20 cellular contexts compared by ENCODE assay signal in the genomic region with DNA sequence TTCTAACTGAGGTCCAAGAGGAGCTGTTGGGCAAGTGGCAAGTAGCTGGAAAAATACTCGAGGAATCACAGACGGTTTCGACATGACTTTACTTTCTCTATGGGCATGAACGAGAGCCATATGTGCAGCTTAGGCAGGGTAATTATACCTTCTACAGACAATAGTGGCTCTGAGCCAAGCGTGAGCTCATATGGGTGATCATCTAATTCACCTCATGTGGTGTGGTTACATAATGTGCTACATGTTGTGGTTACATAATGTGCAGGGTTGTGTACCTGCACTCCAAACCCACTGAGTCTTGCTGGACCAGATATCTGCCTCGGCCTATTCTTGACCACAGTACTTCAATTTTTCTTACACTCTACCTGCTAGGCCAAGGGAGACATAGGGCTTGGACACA.
"Had no signal": no experiment of that assay in that cellular context is flagged by ENCODE, and none has a peak within 500 bp of the region (broad histone marks: within the 10 kb centered on the region; RNA-seq: fewer than 3 reads in every experiment).

No MANE protein-coding gene starts in this region.

- H3K27me3 ChIP-seq: adrenal gland, esophagus squamous epithelium, gastrocnemius medialis, hepatocyte, right atrium auricular region, transverse colon had no signal

- DNase-seq: activated CD4-positive, alpha-beta T cell treated with anti-CD3 and anti-CD28 coated beads, Interleukin-2, amount 10 ng/mL, durations not matched to agents 24 days and 14 days; activated CD8-positive, alpha-beta memory T cell treated with anti-CD3 and anti-CD28 coated beads for 24 hours; activated naive CD4-positive, alpha-beta T cell treated with anti-CD3 and anti-CD28 coated beads, Interleukin-2, amount 50 U/mL, for 16 hours; adrenal gland; esophagus squamous epithelium; gastrocnemius medialis; kidney; left ventricle myocardium inferior; mesenchymal stem cell; nucleus accumbens; stimulated activated naive B cell treated with anti-CD40 and anti-IgM and Interleukin-4, amounts not matched to agents 10 μg/mL and 1 μg/mL and 100 μg/mL, for 72 hours; substantia nigra; transverse colon had no signal

- H3K27ac ChIP-seq: adrenal gland, esophagus squamous epithelium, gastrocnemius medialis, hepatocyte, left ventricle myocardium inferior, right atrium auricular region, transverse colon had no signal

- H3K4me3 Mint-ChIP-seq: activated CD4-positive, alpha-beta T cell treated with anti-CD3 and anti-CD28 coated beads, Interleukin-2, amount 10 ng/mL, durations not matched to agents 24 days and 14 days; natural killer cell treated with Interleukin-12 subunit alpha and Interleukin-12 subunit beta and Interleukin-15 and Interleukin-18, amount 100 ng/mL, for 72 hours; stimulated activated naive B cell treated with anti-CD40 and anti-IgM and Interleukin-4, amounts not matched to agents 10 μg/mL and 1 μg/mL and 100 μg/mL, for 72 hours; WTC11 had no signal

- H2AFZ ChIP-seq: hepatocyte had no signal

- FAIRE-seq: colon, kidney had no signal

- H3K4me3 ChIP-seq: adrenal gland, esophagus squamous epithelium, gastrocnemius medialis, hepatocyte, left ventricle myocardium inferior, right atrium auricular region, smooth muscle cell, transverse colon had no signal

- H3K36me3 Mint-ChIP-seq: natural killer cell treated with Interleukin-12 subunit alpha and Interleukin-12 subunit beta and Interleukin-15 and Interleukin-18, amount 100 ng/mL, for 72 hours; stimulated activated naive B cell treated with anti-CD40 and anti-IgM and Interleukin-4, amounts not matched to agents 10 μg/mL and 1 μg/mL and 100 μg/mL, for 72 hours had no signal

- H3K9me3 ChIP-seq: adrenal gland, gastrocnemius medialis, left ventricle myocardium inferior, right atrium auricular region, transverse colon had no signal

- ATAC-seq: gastrocnemius medialis; natural killer cell treated with Interleukin-12 subunit alpha and Interleukin-12 subunit beta and Interleukin-15 and Interleukin-18, amount 100 ng/mL, for 72 hours; WTC11 had no signal

- H3K27ac Mint-ChIP-seq: activated CD4-positive, alpha-beta T cell treated with anti-CD3 and anti-CD28 coated beads, Interleukin-2, amount 10 ng/mL, durations not matched to agents 24 days and 14 days; activated T-helper 2 cell treated with anti-CD3 and anti-CD28 coated beads, Interferon-gamma antibody, Interleukin-2, Interleukin-4, amounts not matched to agents 10 μg/mL and 5 μg/mL and 100 μg/mL, durations not matched to agents 14 hours and 24 hours and 36 hours; natural killer cell treated with Interleukin-12 subunit alpha and Interleukin-12 subunit beta and Interleukin-15 and Interleukin-18, amount 100 ng/mL, for 72 hours; stimulated activated naive B cell treated with anti-CD40 and anti-IgM and Interleukin-4, amounts not matched to agents 10 μg/mL and 1 μg/mL and 100 μg/mL, for 72 hours; WTC11 had no signal

- H3K4me2 ChIP-seq: hepatocyte, smooth muscle cell had no signal

- H3K27me3 Mint-ChIP-seq: activated CD4-positive, alpha-beta T cell treated with anti-CD3 and anti-CD28 coated beads, Interleukin-2, amount 10 ng/mL, durations not matched to agents 24 days and 14 days; natural killer cell treated with Interleukin-12 subunit alpha and Interleukin-12 subunit beta and Interleukin-15 and Interleukin-18, amount 100 ng/mL, for 72 hours; stimulated activated naive B cell treated with anti-CD40 and anti-IgM and Interleukin-4, amounts not matched to agents 10 μg/mL and 1 μg/mL and 100 μg/mL, for 72 hours had no signal

- H3K4me1 Mint-ChIP-seq: activated CD4-positive, alpha-beta T cell treated with anti-CD3 and anti-CD28 coated beads, Interleukin-2, amount 10 ng/mL, durations not matched to agents 24 days and 14 days; stimulated activated naive B cell treated with anti-CD40 and anti-IgM and Interleukin-4, amounts not matched to agents 10 μg/mL and 1 μg/mL and 100 μg/mL, for 72 hours; WTC11 had no signal

- H3K4me1 ChIP-seq: adrenal gland, esophagus squamous epithelium, gastrocnemius medialis, left ventricle myocardium inferior, right atrium auricular region, transverse colon had no signal

- H3K36me3 ChIP-seq: adrenal gland, esophagus squamous epithelium, gastrocnemius medialis, left ventricle myocardium inferior, right atrium auricular region, transverse colon had no signal

- H3K79me2 ChIP-seq: hepatocyte had no signal
